In the genomic region with DNA sequence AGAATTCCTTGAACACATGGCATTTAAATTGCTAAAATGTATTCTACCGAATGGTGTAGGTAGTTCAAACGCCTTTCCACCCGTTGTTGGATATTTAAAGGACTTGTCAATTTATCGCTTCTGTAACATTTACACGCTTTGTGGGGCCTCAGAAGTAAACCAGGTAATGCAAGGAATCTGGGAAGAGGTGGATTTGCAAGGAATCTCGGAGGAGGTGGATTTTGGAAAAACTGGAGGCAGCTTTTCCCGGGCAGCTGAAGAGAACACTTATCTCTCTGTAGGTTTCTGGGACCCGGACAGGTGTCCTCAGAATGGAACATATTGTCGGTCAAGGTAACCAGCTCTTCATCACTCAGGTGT, we compare ENCODE assay signal across 9 cellular contexts. TPM values are rescaled to one million over a fixed set of nuclear protein-coding genes. Genes with fewer than 3 reads are reported as not detected.
DNase-seq lines count a peak whose midpoint lies in the region; ATAC-seq and TF ChIP-seq lines count a peak whose summit lies in the region.
"Had no signal": no experiment of that assay in that cellular context is flagged by ENCODE, and none has a peak within 500 bp of the region (broad histone marks: within the 10 kb centered on the region; RNA-seq: fewer than 3 reads in every experiment).

No MANE protein-coding gene starts in this region.

- no peak for TF ChIP-seq POLR2A in tibial nerve (IDR thresholded peaks at IDR 0.05)

- ATAC-seq in activated T-cell treated with anti-CD3 and anti-CD28 coated beads, Interleukin-2, amount 50 U/mL, for 72 hours (replicated peaks in 1 of 2): no peak
- no peak for ATAC-seq in lung (ENCODE audit: insufficient read depth, low FRiP score)

- no peak for DNase-seq in activated T-cell treated with anti-CD3 and anti-CD28 coated beads, Interleukin-2, amount 50 U/mL, for 72 hours
- DNase-seq in activated T-cell treated with anti-CD3 and anti-CD28 coated beads, Interleukin-2, amount 50 U/mL, for 1 hour: no peak
- DNase-seq in astrocyte of the cerebellum (ENCODE audit: low read depth) (no peak), lung (ENCODE audit: low spot score) (no peak), tibial nerve (ENCODE audit: low spot score in 2 of 2) (no peak), dermis blood vessel endothelial cell (no peak), globus pallidus (ENCODE audit: low spot score) (no peak)
- DNase-seq in stimulated activated CD4-positive, alpha-beta T cell treated with anti-CD3 and anti-CD28 coated beads, Interleukin-2, amount 100 ng/mL, for 48 hours: no peak

- 71 to 73% methylated on average over 9 of the region's 9 CpGs for WGBS in lung, 2 donors
- WGBS in tibial nerve, 2 donors: 51 to 57% methylated on average over 9 of the region's 9 CpGs

- H3K4me3 ChIP-seq in astrocyte of the cerebellum (ENCODE audit: low read depth, low read length) (peak overlapping the region; percentile 80), lung (peak overlapping the region; percentile 53), tibial nerve (peak overlapping the region; percentile 30 to 97 (median 94))

- in situ Hi-C loops in astrocyte of the cerebellum (cut with HindIII; ENCODE audit: low sequenced_read_pairs): no loop called here

- peaks cover 3 to 21% of the 10 kb centered on the region in 2 donors for H3K4me1 ChIP-seq in lung (ENCODE audit: control insufficient read depth in 2 of 2, insufficient read depth in 2 of 2, low read length in 2 of 2)
- peaks cover 0 to 35% (median 2%) of the 10 kb centered on the region in 4 donors for H3K4me1 ChIP-seq in tibial nerve

- no peaks in the 10 kb centered on the region for H3K27me3 Mint-ChIP-seq in activated T-cell treated with anti-CD3 and anti-CD28 coated beads, Interleukin-2, amount 50 U/mL, for 72 hours (ENCODE audit: low read depth)

- H3K4me1 Mint-ChIP-seq in activated T-cell treated with anti-CD3 and anti-CD28 coated beads, Interleukin-2, amount 50 U/mL, for 72 hours (ENCODE audit: low read depth): peaks cover 33% of the 10 kb centered on the region

- H3K9me3 ChIP-seq in lung (ENCODE audit: control insufficient read depth in 2 of 2, insufficient read depth in 1 of 2, low read length in 1 of 2) (no peaks in the 10 kb centered on the region), tibial nerve (no peaks in the 10 kb centered on the region)

- H3K27ac ChIP-seq in lung (ENCODE audit: low read depth in 1 of 2, low read length in 1 of 2): peak overlapping the region; percentile 77 to 97
- H3K27ac ChIP-seq in tibial nerve: peak overlapping the region; percentile 96 to 99 (median 98)

- no peaks in the 10 kb centered on the region for H3K9me3 Mint-ChIP-seq in activated T-cell treated with anti-CD3 and anti-CD28 coated beads, Interleukin-2, amount 50 U/mL, for 72 hours

- H3K36me3 Mint-ChIP-seq in activated T-cell treated with anti-CD3 and anti-CD28 coated beads, Interleukin-2, amount 50 U/mL, for 72 hours (ENCODE audit: insufficient read depth in 2 of 2): peaks cover 0 to 2% of the 10 kb centered on the region in 2 donors

- TF ChIP-seq EP300 in tibial nerve (IDR thresholded peaks at IDR 0.05): no peak

- no peaks in the 10 kb centered on the region for H3K27me3 ChIP-seq in lung (ENCODE audit: control insufficient read depth, insufficient read depth)
- no peaks in the 10 kb centered on the region for H3K27me3 ChIP-seq in tibial nerve

- H3K36me3 ChIP-seq in lung (ENCODE audit: control insufficient read depth in 2 of 2, insufficient read depth in 2 of 2, low read length in 2 of 2): no peaks in the 10 kb centered on the region
- no peaks in the 10 kb centered on the region for H3K36me3 ChIP-seq in tibial nerve

- peak overlapping the region; percentile 45 for H3K27ac Mint-ChIP-seq in activated T-cell treated with anti-CD3 and anti-CD28 coated beads, Interleukin-2, amount 50 U/mL, for 72 hours

- H3K4me3 Mint-ChIP-seq in activated T-cell treated with anti-CD3 and anti-CD28 coated beads, Interleukin-2, amount 50 U/mL, for 72 hours: peak overlapping the region; percentile 70 to 76

- no peak for TF ChIP-seq CTCF in astrocyte of the cerebellum (IDR thresholded peaks at IDR 0.05; ENCODE audit: low read depth, low read length, missing control alignments)
- TF ChIP-seq CTCF in lung (IDR thresholded peaks at IDR 0.05; ENCODE audit: control extremely low read depth, extremely low read depth): no peak
- no peak for TF ChIP-seq CTCF in tibial nerve (IDR thresholded peaks at IDR 0.05)

RNA-seq across cellular contexts. Expression of a gene that starts 0.6 kb away (rescaled TPM):
- 10 to 100 TPM; 43.3 to 60.2 TPM for total RNA-seq in activated T-cell treated with anti-CD3 and anti-CD28 coated beads, Interleukin-2, amount 50 U/mL, for 72 hours
- total RNA-seq in lung: 100 to 1,000 TPM in 1 of 2 donors, 10 to 100 TPM in 1; 33.9 to 142 TPM
- 10 to 100 TPM in 1 of 2 donors, 1 to 10 TPM in 1; 9.1 to 14.6 TPM for polyA plus RNA-seq in lung
- total RNA-seq in tibial nerve: 10 to 100 TPM; 53.4 to 65.6 (median 62.2) TPM
- total RNA-seq in dermis blood vessel endothelial cell: 81.3 and 104 TPM in 2 replicates

RNA-seq across cellular contexts. Expression of a gene that starts 31.4 kb away (rescaled TPM):
- not detected for total RNA-seq in activated T-cell treated with anti-CD3 and anti-CD28 coated beads, Interleukin-2, amount 50 U/mL, for 72 hours
- total RNA-seq in lung (10 to 100 TPM; 11.3 to 26.7 TPM), tibial nerve (under 1 TPM in 1 of 4 donors, not detected in 3; 0.21 TPM), dermis blood vessel endothelial cell (under 0.01 and 0.28 TPM in 2 replicates)
- polyA plus RNA-seq in lung: 1 to 10 TPM; 1.8 to 2.7 TPM
- total RNA-seq: Daoy had no signal
